In genomic region chr5:39815701-39816100, GRCh38 we compare ENCODE assay signal across 17 cellular contexts.
DNase-seq lines count a peak whose midpoint lies in the region; ATAC-seq and TF ChIP-seq lines count a peak whose summit lies in the region.
"Had no signal": no experiment of that assay in that cellular context is flagged by ENCODE, and none has a peak within 500 bp of the region (broad histone marks: within the 10 kb centered on the region; RNA-seq: fewer than 3 reads in every experiment).

No MANE protein-coding gene starts in this region.

- peaks cover 6% of the 10 kb centered on the region for H3K4me1 ChIP-seq in adipocyte (ENCODE audit: control insufficient read depth, insufficient read depth, low read length)
- H3K4me1 ChIP-seq: A549, SJSA1 had no signal

- intact Hi-C loops in sciatic nerve (cut with DNase I), result no loop called here

- TF ChIP-seq CTCF in AG10803 (conservative IDR thresholded peaks at IDR 0.05; ENCODE audit: low read length), result no peak

- no peaks in the 10 kb centered on the region for H3K27me3 ChIP-seq in adipocyte (replicated peaks; ENCODE audit: control insufficient read depth, insufficient read depth, low read length)
- H3K27me3 ChIP-seq: SJSA1 had no signal

- H3K36me3 ChIP-seq in adipocyte (ENCODE audit: control insufficient read depth, insufficient read depth, low read length, severe bottlenecking), result no peaks in the 10 kb centered on the region
- H3K36me3 ChIP-seq: SJSA1 had no signal

- ATAC-seq in sciatic nerve (peak; percentile 75), HG03095 (IDR thresholded peaks at IDR 0.05; ENCODE audit: unreplicated experiment) (no peak)
- ATAC-seq: A549, K562 had no signal

- no peak overlapping the region for H3K9ac ChIP-seq in adipocyte (ENCODE audit: low read length)

- no peaks in the 10 kb centered on the region for H3K9me3 ChIP-seq in adipocyte (ENCODE audit: control insufficient read depth, low read length)
- H3K9me3 ChIP-seq: A549, SJSA1 had no signal

- DNase-seq in AG10803 (ENCODE audit: low read depth) (peak; percentile 15), adipocyte (ENCODE audit: low read depth) (peak; percentile 13), iris pigment epithelial cell (ENCODE audit: low read depth) (peak; percentile 48), sciatic nerve (ENCODE audit: low spot score) (no peak), occipital lobe (lab: John Stamatoyannopoulos, UW) (no peak), DMS53 (lab: John Stamatoyannopoulos, UW) (no peak), NCI-H2171 (lab: John Stamatoyannopoulos, UW) (no peak)
- DNase-seq: HCEC 1CT, NCI-H1436, NCI-H2029, NCI-H2171 treated with DMSO at 0.1 percent for 48 hours, NCI-H446 treated with DMSO at 0.1 percent for 48 hours, NCI-H774 had no signal

- H3K4me3 ChIP-seq in AG10803 (ENCODE audit: low read length), result no peak overlapping the region
- H3K4me3 ChIP-seq in adipocyte (ENCODE audit: low read length), result no peak overlapping the region
- H3K4me3 ChIP-seq: A549, K562, SJSA1 had no signal

Comparison
In these comparisons a context has a peak if more than half of its experiments do, and no peak if none do; other contexts are left out.
1. DNase-seq: peak in AG10803 (single experiment), adipocyte (single experiment) and iris pigment epithelial cell (single experiment); none in sciatic nerve (single experiment), occipital lobe (single experiment), DMS53 (single experiment) and NCI-H2171 (single experiment).